ENCODE assay signal across 1 cellular context in genomic region chr12:112978163-112979081, GRCh38.
TF ChIP-seq lines count a peak whose summit lies in the region.

OAS2 (plus strand) TSS chr12:112978519; CDS start chr12:112978609, 90 bp downstream.

TF ChIP-seq in H1, 55 proteins besides CTCF, POLR2A, EP300 and RAD21:
- TF ChIP-seq FOSL1 (IDR thresholded peaks at IDR 0.05; ENCODE audit: insufficient read depth, low read depth, low read length), result no peak
- no peak for TF ChIP-seq TAF7 (optimal IDR thresholded peaks at IDR 0.05; ENCODE audit: borderline replicate concordance, low read depth, low read length)
- TF ChIP-seq PHF8 (conservative IDR thresholded peaks at IDR 0.05; ENCODE audit: low read depth, low read length), result no peak
- no peak for TF ChIP-seq CHD1 (IDR thresholded peaks at IDR 0.05; ENCODE audit: low read depth, low read length)
- TF ChIP-seq ZNF274 (IDR thresholded peaks at IDR 0.05; ENCODE audit: borderline replicate concordance, extremely low read depth, low read length), result no peak
- TF ChIP-seq SIX5 (IDR thresholded peaks at IDR 0.05; ENCODE audit: low read depth, low read length), result no peak
- peak; percentile 89 for TF ChIP-seq KDM1A (IDR thresholded peaks at IDR 0.05; ENCODE audit: borderline replicate concordance, low read length)
- TF ChIP-seq CREB1 (IDR thresholded peaks at IDR 0.05), result no peak
- 0 out of 4 replicates have a peak, but pooled peaks of 1 of the 2 experiments have one; percentile 39 for TF ChIP-seq HDAC2 (IDR thresholded peaks at IDR 0.05; ENCODE audit: borderline replicate concordance in 1 of 2, low read depth in 2 of 2, low read length in 2 of 2)
- TF ChIP-seq NANOG (IDR thresholded peaks at IDR 0.05; ENCODE audit: insufficient read depth, low read depth, low read length, poor library complexity, severe bottlenecking), result no peak
- TF ChIP-seq TEAD4 (IDR thresholded peaks at IDR 0.05; ENCODE audit: low read depth, low read length), result no peak
